26 cellular contexts compared by ENCODE assay signal in the genomic region with DNA sequence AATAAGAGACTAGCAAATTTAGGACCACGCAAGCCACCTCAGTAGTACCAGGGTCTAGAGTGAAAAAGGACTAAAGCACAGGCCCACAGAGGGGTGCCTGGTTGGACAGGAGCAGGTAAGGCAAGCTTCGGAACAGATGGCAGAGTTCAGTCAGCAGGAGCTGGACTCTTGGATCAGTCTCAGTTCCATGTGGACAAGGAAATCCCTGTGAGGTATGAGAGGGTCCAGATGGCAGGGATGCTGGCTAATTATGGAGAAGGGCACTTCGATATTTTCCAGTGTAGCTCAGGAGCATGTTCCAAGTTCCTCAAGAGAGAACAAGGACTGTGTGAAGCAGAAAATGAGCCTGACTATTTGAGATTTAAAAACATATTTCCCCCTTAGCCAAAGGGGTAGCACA. TPM values are rescaled to one million over a fixed set of nuclear protein-coding genes. Genes with fewer than 3 reads are reported as not detected.
DNase-seq lines count a peak whose midpoint lies in the region; TF ChIP-seq lines count a peak whose summit lies in the region.
"Had no signal": no experiment of that assay in that cellular context is flagged by ENCODE, and none has a peak within 500 bp of the region (broad histone marks: within the 10 kb centered on the region; RNA-seq: fewer than 3 reads in every experiment).

No MANE protein-coding gene starts in this region.

- H3K9me3 Mint-ChIP-seq in progenitor cell of endocrine pancreas (ENCODE audit: low read depth), result peaks cover 3% of the 10 kb centered on the region
- H3K9me3 Mint-ChIP-seq: activated CD4-positive, alpha-beta memory T cell treated with anti-CD3 and anti-CD28 coated beads for 36 hours had no signal

- peak overlapping the region; percentile 69 for H3K27ac Mint-ChIP-seq in progenitor cell of endocrine pancreas
- H3K27ac Mint-ChIP-seq: activated CD4-positive, alpha-beta memory T cell treated with anti-CD3 and anti-CD28 coated beads for 36 hours; HFFc6; WTC11 had no signal

- peaks cover 48% of the 10 kb centered on the region for H3K27me3 Mint-ChIP-seq in progenitor cell of endocrine pancreas
- H3K27me3 Mint-ChIP-seq: activated CD4-positive, alpha-beta memory T cell treated with anti-CD3 and anti-CD28 coated beads for 36 hours had no signal

- H3K36me3 ChIP-seq in KOPT-K1 (ENCODE audit: insufficient read depth, low read length), result peaks cover 6% of the 10 kb centered on the region
- H3K36me3 ChIP-seq: uterus had no signal

- H3K4me1 Mint-ChIP-seq in progenitor cell of endocrine pancreas (ENCODE audit: low read depth), result peaks cover 4% of the 10 kb centered on the region

- no peaks in the 10 kb centered on the region for H3K9me3 ChIP-seq in KOPT-K1 (ENCODE audit: insufficient read depth, low read length, poor library complexity, severe bottlenecking)
- H3K9me3 ChIP-seq: testis, uterus had no signal

- no peak overlapping the region for H3K4me3 Mint-ChIP-seq in progenitor cell of endocrine pancreas (ENCODE audit: low read depth)
- H3K4me3 Mint-ChIP-seq: activated CD4-positive, alpha-beta memory T cell treated with anti-CD3 and anti-CD28 coated beads for 36 hours; CD4-positive, CD25-positive, alpha-beta regulatory T cell; HFFc6; WTC11 had no signal

- H3K27ac ChIP-seq in KOPT-K1 (ENCODE audit: low read depth, low read length, poor library complexity, severe bottlenecking), result peak overlapping the region; percentile 16
- H3K27ac ChIP-seq: KMS-11, SK-N-MC, testis, uterus had no signal

- H3K36me3 Mint-ChIP-seq in progenitor cell of endocrine pancreas (ENCODE audit: insufficient read depth), result no peaks in the 10 kb centered on the region
- H3K36me3 Mint-ChIP-seq: activated CD4-positive, alpha-beta memory T cell treated with anti-CD3 and anti-CD28 coated beads for 36 hours; WTC11 had no signal

- TF ChIP-seq CTCF in progenitor cell of endocrine pancreas (IDR thresholded peaks at IDR 0.05; ENCODE audit: unreplicated experiment), result no peak

- DNase-seq in NCI-H524 treated with DMSO at 0.1 percent for 48 hours (lab: John Stamatoyannopoulos, UW) (peak; percentile 98), cerebellar nuclear complex (lab: John Stamatoyannopoulos, UW) (peak; percentile 89 to 94), progenitor cell of endocrine pancreas (ENCODE audit: low spot score, unreplicated experiment) (no peak), NCI-H345 treated with DMSO at 0.1 percent for 48 hours (lab: John Stamatoyannopoulos, UW; ENCODE audit: unreplicated experiment) (no peak), NCI-H187 (lab: John Stamatoyannopoulos, UW) (no peak)
- DNase-seq in activated CD8-positive, alpha-beta memory T cell treated with anti-CD3 and anti-CD28 coated beads, Interleukin-2, amount 50 U/mL, for 48 hours, result no peak
- DNase-seq: activated CD4-positive, alpha-beta memory T cell treated with anti-CD3 and anti-CD28 coated beads for 36 hours; activated effector memory CD4-positive, alpha-beta T cell treated with anti-CD3 and anti-CD28 coated beads, Interleukin-2, amount 50 U/mL, for 16 hours; CD4-positive, CD25-positive, alpha-beta regulatory T cell; DMS79 treated with DMSO at 0.1 percent for 48 hours; erythroblast; HFFc6; hippocampal formation; MV-4-11; NCI-H2029; NCI-H510A; RPMI8226; stimulated activated CD4-positive, alpha-beta T cell treated with anti-CD3 and anti-CD28 coated beads, Interleukin-1b, Interleukin-23, amount 100 ng/mL, for 48 hours; T-helper 9 cell; testis; uterus had no signal

RNA-seq across cellular contexts. Expression of gene ANP32B, which starts 4.4 kb away (rescaled TPM):
- total RNA-seq in progenitor cell of endocrine pancreas, result 153 and 156 TPM in 2 replicates

RNA-seq across cellular contexts. Expression of gene HEMGN, which starts 40.7 kb away (rescaled TPM):
- not detected in 2 replicates for total RNA-seq in progenitor cell of endocrine pancreas
- total RNA-seq: HFFc6, pulmonary artery endothelial cell had no signal

RNA-seq across cellular contexts. Expression of gene TRMO, which starts 56.4 kb away (rescaled TPM):
- 14.2 and 15.6 TPM in 2 replicates for total RNA-seq in progenitor cell of endocrine pancreas

Comparison
In these comparisons a context has a peak if more than half of its experiments do, and no peak if none do; other contexts are left out.
1. DNase-seq: peak in NCI-H524 treated with DMSO at 0.1 percent for 48 hours (single experiment) and cerebellar nuclear complex (2 of 2); none in progenitor cell of endocrine pancreas (single experiment), NCI-H345 treated with DMSO at 0.1 percent for 48 hours (single experiment), NCI-H187 (0 of 2) and activated CD8-positive, alpha-beta memory T cell treated with anti-CD3 and anti-CD28 coated beads, Interleukin-2, amount 50 U/mL, for 48 hours (single experiment).